8 cellular contexts compared by ENCODE assay signal in the genomic region with DNA sequence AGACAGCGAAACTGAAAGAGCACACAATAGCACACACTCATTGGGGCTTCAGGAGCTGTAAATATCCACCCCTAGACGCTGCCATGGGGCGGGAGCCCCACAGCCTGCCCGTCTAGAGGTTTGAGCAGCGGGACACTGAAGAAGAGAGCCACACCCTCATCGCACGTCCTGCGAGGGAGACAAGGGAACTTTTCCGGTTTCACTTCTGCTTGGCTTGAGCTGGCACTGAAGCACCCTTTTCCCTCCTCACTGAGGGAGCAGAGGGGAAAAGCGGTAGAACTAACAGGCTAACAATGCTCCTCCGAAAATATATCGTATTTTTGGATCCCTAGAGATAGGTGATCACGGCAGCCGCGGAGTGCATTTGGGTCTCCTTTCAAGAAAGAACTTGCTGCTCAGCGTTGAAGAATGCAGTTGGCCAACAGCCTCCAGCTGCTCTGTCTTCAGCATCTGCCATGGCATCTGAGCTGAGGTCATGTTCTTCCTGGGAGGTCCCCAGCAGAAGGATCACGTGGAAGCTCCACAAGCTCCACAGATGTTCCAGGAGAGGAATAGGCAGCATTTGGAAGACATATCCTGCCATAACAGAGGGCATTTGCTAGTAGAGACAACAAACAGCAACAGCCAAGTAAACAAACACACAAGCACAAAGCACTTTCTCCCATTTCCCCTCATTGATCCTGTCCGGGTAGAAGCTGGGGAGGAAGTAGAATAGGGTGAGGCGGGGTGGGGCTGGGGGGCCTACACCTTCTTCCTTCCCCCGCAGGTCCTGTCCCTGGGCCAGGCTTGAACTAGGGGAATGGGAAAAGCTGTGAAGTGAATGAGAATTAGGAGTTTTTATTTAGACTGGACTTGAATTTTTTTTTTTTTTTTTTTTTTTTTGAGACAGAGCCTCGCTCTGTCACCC. TPM values are rescaled to one million over a fixed set of nuclear protein-coding genes. Genes with fewer than 3 reads are reported as not detected.
A peak's percentile ranks its signal among the peaks of the same experiment; 100 is the strongest.
DNase-seq lines count a peak whose midpoint lies in the region; ATAC-seq and TF ChIP-seq lines count a peak whose summit lies in the region.

No MANE protein-coding gene starts in this region.

- H3K4me3 ChIP-seq in HFF-Myc (replicated peaks; ENCODE audit: low read depth, low read length) (peak overlapping the region; percentile 37), body of pancreas (no peak overlapping the region), suprapubic skin (peak overlapping the region; percentile 50)

- H3K9me3 ChIP-seq in body of pancreas (no peaks in the 10 kb centered on the region), suprapubic skin (no peaks in the 10 kb centered on the region)

- no peaks in the 10 kb centered on the region for H3K36me3 ChIP-seq in body of pancreas (replicated peaks in 1 of 2; ENCODE audit: insufficient read depth in 1 of 2, low read depth in 2 of 2)
- H3K36me3 ChIP-seq in suprapubic skin, result no peaks in the 10 kb centered on the region

- WGBS in body of pancreas, 2 donors, result 65 to 68% methylated on average over 13 to 21 of the region's 21 CpGs
- WGBS in suprapubic skin, result 12% methylated on average over 20 of the region's 21 CpGs

- H3K27ac ChIP-seq in body of pancreas (peak overlapping the region in 3 of 4 donors; percentile 2 to 63 (median 49)), suprapubic skin (peak overlapping the region; percentile 81)

- TF ChIP-seq CTCF in HFF-Myc (IDR thresholded peaks at IDR 0.05; ENCODE audit: low read depth, low read length, missing control alignments) (no peak), body of pancreas (IDR thresholded peaks at IDR 0.05) (no peak), suprapubic skin (IDR thresholded peaks at IDR 0.05) (no peak)

- TF ChIP-seq POLR2A in body of pancreas (IDR thresholded peaks at IDR 0.05) (peak in 1 of 3 donors; percentile 23), suprapubic skin (IDR thresholded peaks at IDR 0.05) (peak in 1 of 2 donors; percentile 13)

- DNase-seq in EL (peak; percentile 96), HFF-Myc (ENCODE audit: extremely low read depth, low read depth) (peak; percentile 96), NOMO-1 treated with DMSO at 0.1 percent for 48 hours (lab: John Stamatoyannopoulos, UW; ENCODE audit: unreplicated experiment) (peak; percentile 95), body of pancreas (peak in 3 of 4 donors; percentile 41 to 65 (median 47)), left lobe of liver (ENCODE audit: low spot score) (peak; percentile 48), suprapubic skin (ENCODE audit: low spot score in 2 of 2) (peak; percentile 85 to 90), HuH-7 (ENCODE audit: low spot score) (no peak)

- H3K27me3 ChIP-seq in body of pancreas (no peaks in the 10 kb centered on the region), suprapubic skin (no peaks in the 10 kb centered on the region)

- peak; percentile 64 for ATAC-seq in body of pancreas
- peak; percentile 66 for ATAC-seq in left lobe of liver
- no peak for ATAC-seq in GM19467 (IDR thresholded peaks at IDR 0.05; ENCODE audit: unreplicated experiment)

- H3K4me1 ChIP-seq in body of pancreas (no peaks in the 10 kb centered on the region), suprapubic skin (peaks cover 12% of the 10 kb centered on the region)

- no peak for TF ChIP-seq EP300 in suprapubic skin (IDR thresholded peaks at IDR 0.05)

- intact Hi-C loops in body of pancreas (cut with DNase I), result no loop called here

RNA-seq across cellular contexts. Expression of a gene that starts 44.8 kb away (rescaled TPM):
- total RNA-seq in body of pancreas (10 to 100 TPM; 12.5 to 17.4 TPM), left lobe of liver (1.5 TPM), suprapubic skin (10 to 100 TPM in 1 of 4 donors, 1 to 10 TPM in 3; 5.1 to 13.2 (median 6.7) TPM)

Comparison
In these comparisons a context has a peak if more than half of its experiments do, and no peak if none do; other contexts are left out.
1. H3K4me3 ChIP-seq: peak in HFF-Myc (single experiment) and suprapubic skin (single experiment); none in body of pancreas (0 of 2).